10 cellular contexts compared by ENCODE assay signal in genomic region chr2:27378809-27379290, GRCh38. TPM values are rescaled to one million over a fixed set of nuclear protein-coding genes. Genes with fewer than 3 reads are reported as not detected.
DNase-seq lines count a peak whose midpoint lies in the region; ATAC-seq and TF ChIP-seq lines count a peak whose summit lies in the region.
"Had no signal": no experiment of that assay in that cellular context is flagged by ENCODE, and none has a peak within 500 bp of the region (broad histone marks: within the 10 kb centered on the region; RNA-seq: fewer than 3 reads in every experiment).

No MANE protein-coding gene starts in this region.

- peak overlapping the region in 9 of 10 experiments; percentile 67 to 85 (median 74); a peak in 17 of 20 replicates for H3K4me3 ChIP-seq in BLaER1 treated with 17β-estradiol and CSF1 and Interleukin-3, amounts not matched to agents 10 nM and 100 nM
- H3K4me3 ChIP-seq in IMR-90 (ENCODE audit: insufficient read depth, low read depth, low read length) (no peak overlapping the region), tibial nerve (no peak overlapping the region), gastrocnemius medialis (no peak overlapping the region)

- no peak overlapping the region for H3K18ac ChIP-seq in IMR-90 (ENCODE audit: low read depth, low read length)

- peaks cover 72 to 88% (median 82%) of the 10 kb centered on the region in 11 experiments for H3K36me3 ChIP-seq in BLaER1 treated with 17β-estradiol and CSF1 and Interleukin-3, amounts not matched to agents 10 nM and 100 nM
- H3K36me3 ChIP-seq in IMR-90 (ENCODE audit: control insufficient read depth, insufficient read depth, low read length) = peaks cover 64% of the 10 kb centered on the region
- H3K36me3 ChIP-seq in tibial nerve = peaks cover 0 to 70% (median 38%) of the 10 kb centered on the region in 3 donors
- H3K36me3 ChIP-seq in gastrocnemius medialis = peaks cover 0 to 68% of the 10 kb centered on the region in 2 donors

- ATAC-seq in IMR-90 (ENCODE audit: low read depth) = no peak
- no peak for ATAC-seq in central memory CD8-positive, alpha-beta T cell (replicated peaks; ENCODE audit: extremely low read depth, poor library complexity, severe bottlenecking)
- ATAC-seq in natural killer cell = no peak
- ATAC-seq in HG02885 (IDR thresholded peaks at IDR 0.05; ENCODE audit: poor library complexity, unreplicated experiment) = no peak
- no peak for ATAC-seq in gastrocnemius medialis

- H3K9ac ChIP-seq in BLaER1 treated with 17β-estradiol and CSF1 and Interleukin-3, amounts not matched to agents 10 nM and 100 nM = peak overlapping the region; percentile 82 to 94 (median 88)
- no peak overlapping the region; the same call in 1 of the 2 replicates for H3K9ac ChIP-seq in IMR-90 (ENCODE audit: low read depth, low read length)

- no peak overlapping the region for H2AK9ac ChIP-seq in IMR-90 (replicated peaks; ENCODE audit: low read depth, low read length, poor library complexity)

- H3K9me1 ChIP-seq in IMR-90 (ENCODE audit: insufficient read depth, low read length) = peaks cover 3% of the 10 kb centered on the region; the same call in 1 of the 2 replicates

- H2BK5ac ChIP-seq in IMR-90 (ENCODE audit: low read depth, low read length, poor library complexity, severe bottlenecking) = no peak overlapping the region

- no peaks in the 10 kb centered on the region for H3K9me3 ChIP-seq in BLaER1 treated with 17β-estradiol and CSF1 and Interleukin-3, amounts not matched to agents 10 nM and 100 nM (replicated peaks in 1 of 11)
- H3K9me3 ChIP-seq in IMR-90 (ENCODE audit: control insufficient read depth, insufficient read depth, low read length) (no peaks in the 10 kb centered on the region), tibial nerve (no peaks in the 10 kb centered on the region), gastrocnemius medialis (no peaks in the 10 kb centered on the region)

- H3K79me1 ChIP-seq in IMR-90 (ENCODE audit: low read depth in 1 of 2, low read length in 2 of 2) = peaks cover 17 to 52% of the 10 kb centered on the region in 2 experiments; a peak in 3 of 4 replicates

- H3K4me1 ChIP-seq in BLaER1 treated with 17β-estradiol and CSF1 and Interleukin-3, amounts not matched to agents 10 nM and 100 nM = peaks cover 19 to 53% (median 26%) of the 10 kb centered on the region in 10 experiments
- H3K4me1 ChIP-seq in IMR-90 (ENCODE audit: control insufficient read depth, insufficient read depth, low read length) = peaks cover 6% of the 10 kb centered on the region
- H3K4me1 ChIP-seq in tibial nerve = peaks cover 0 to 36% (median 15%) of the 10 kb centered on the region in 4 donors
- H3K4me1 ChIP-seq in gastrocnemius medialis = peaks cover 18 to 19% of the 10 kb centered on the region in 2 donors

- no peak overlapping the region for H4K8ac ChIP-seq in IMR-90 (ENCODE audit: low read depth in 2 of 2, low read length in 2 of 2)

- H3K27me3 Mint-ChIP-seq in central memory CD8-positive, alpha-beta T cell = no peaks in the 10 kb centered on the region
- H3K27me3 Mint-ChIP-seq in natural killer cell (ENCODE audit: low read depth in 2 of 2) = no peaks in the 10 kb centered on the region

- 100% methylated on average over 1 of the region's 9 CpGs; no CpG with 5 or more reads in 1 of the 2 experiments for WGBS in IMR-90 (ENCODE audit: extremely low coverage in 2 of 2, insufficient read length in 1 of 2), 2 experiments
- 80 to 86% methylated on average over 6 to 9 of the region's 9 CpGs for WGBS in tibial nerve, 2 donors

- no peak overlapping the region for H3K14ac ChIP-seq in IMR-90 (replicated peaks; ENCODE audit: low read depth, low read length)

- H3K36me3 Mint-ChIP-seq in central memory CD8-positive, alpha-beta T cell (ENCODE audit: insufficient read depth) = peaks cover 48% of the 10 kb centered on the region
- H3K36me3 Mint-ChIP-seq in natural killer cell = no peaks in the 10 kb centered on the region

- H3K4me1 Mint-ChIP-seq in central memory CD8-positive, alpha-beta T cell = peaks cover 38% of the 10 kb centered on the region
- H3K4me1 Mint-ChIP-seq in natural killer cell = peaks cover 25% of the 10 kb centered on the region in 2 donors

- peak overlapping the region; percentile 89 to 99 (median 93) for H3K4me2 ChIP-seq in BLaER1 treated with 17β-estradiol and CSF1 and Interleukin-3, amounts not matched to agents 10 nM and 100 nM
- peak overlapping the region; percentile 19 for H3K4me2 ChIP-seq in IMR-90 (ENCODE audit: low read depth, low read length)

- POLR2A ChIA-PET in IMR-90 (lab: Charles Lee; ENCODE audit: unreplicated experiment) = no interaction called here

- DNase-seq in IMR-90 (no peak), natural killer cell (no peak), tibial nerve (ENCODE audit: low spot score in 2 of 2) (no peak), anterior cingulate cortex (lab: John Stamatoyannopoulos, UW) (no peak), gastrocnemius medialis (no peak)
- no peak for DNase-seq in central memory CD8-positive, alpha-beta T cell (ENCODE audit: low spot score in 2 of 2)
- DNase-seq: stimulated activated CD4-positive, alpha-beta T cell treated with anti-CD3 and anti-CD28 coated beads, Interleukin-2, amount 100 ng/mL, for 24 hours; T-helper 9 cell had no signal

- no peak overlapping the region for H2AK5ac ChIP-seq in IMR-90 (ENCODE audit: low read depth, low read length)

- no TSS peak for BruUV-seq in IMR-90 (replicated peaks; lab: Mats Ljungman, UMichigan)

- peaks cover 8 to 49% (median 35%) of the 10 kb centered on the region in 11 experiments; a peak in 15 of 22 replicates for H4K20me1 ChIP-seq in BLaER1 treated with 17β-estradiol and CSF1 and Interleukin-3, amounts not matched to agents 10 nM and 100 nM
- H4K20me1 ChIP-seq in IMR-90 (ENCODE audit: insufficient read depth, low read length) = peaks cover 17% of the 10 kb centered on the region; the same call in 1 of the 2 replicates

- H2BK20ac ChIP-seq in IMR-90 (ENCODE audit: low read depth, low read length) = no peak overlapping the region

- H3K56ac ChIP-seq in IMR-90 (ENCODE audit: extremely low read depth, insufficient read depth, low read length) = no peak overlapping the region

- H3K27me3 ChIP-seq in BLaER1 treated with 17β-estradiol and CSF1 and Interleukin-3, amounts not matched to agents 10 nM and 100 nM = no peaks in the 10 kb centered on the region
- H3K27me3 ChIP-seq in IMR-90 (ENCODE audit: control insufficient read depth, insufficient read depth, low read length) (no peaks in the 10 kb centered on the region), tibial nerve (no peaks in the 10 kb centered on the region), gastrocnemius medialis (no peaks in the 10 kb centered on the region)

- no peak for TF ChIP-seq RAD21 in IMR-90 (IDR thresholded peaks at IDR 0.05; ENCODE audit: low read length)

- TF ChIP-seq POLR2A in IMR-90 (IDR thresholded peaks at IDR 0.05; ENCODE audit: low read depth, low read length) (no peak), tibial nerve (IDR thresholded peaks at IDR 0.05) (no peak), gastrocnemius medialis (IDR thresholded peaks at IDR 0.05) (no peak)

- H3K4ac ChIP-seq in IMR-90 (ENCODE audit: low read depth, low read length) = no peak overlapping the region

- dilution Hi-C loops in IMR-90 (cut with HindIII; ENCODE audit: low sequenced_read_pairs, unreplicated experiment) = no loop called here

- H3K23ac ChIP-seq in IMR-90 (ENCODE audit: low read depth, low read length) = no peak overlapping the region

- no peak overlapping the region for H2AFZ ChIP-seq in IMR-90 (replicated peaks; ENCODE audit: low read length, poor library complexity)

- intact Hi-C loops in IMR-90 (cut with micrococcal nuclease) = no loop called here
- intact Hi-C loops in natural killer cell (cut with micrococcal nuclease) = no loop called here
- intact Hi-C loops in gastrocnemius medialis (cut with DNase I; ENCODE audit: low total_unique reads) = loop anchor here (10.0 kb wide), 1 partner anchor 294 kb away; the partner anchor contains the start of gene KHK

- TF ChIP-seq CTCF in IMR-90 (conservative IDR thresholded peaks at IDR 0.05; ENCODE audit: low read depth, low read length) (no peak), natural killer cell (IDR thresholded peaks at IDR 0.05) (no peak), tibial nerve (IDR thresholded peaks at IDR 0.05) (no peak), gastrocnemius medialis (IDR thresholded peaks at IDR 0.05 in 4 of 5, conservative IDR thresholded peaks at IDR 0.05 in 1 of 5) (no peak)

- no peaks in the 10 kb centered on the region for H3K9me3 Mint-ChIP-seq in central memory CD8-positive, alpha-beta T cell
- H3K9me3 Mint-ChIP-seq in natural killer cell = no peaks in the 10 kb centered on the region

- H3K27ac ChIP-seq in BLaER1 treated with 17β-estradiol and CSF1 and Interleukin-3, amounts not matched to agents 10 nM and 100 nM = peak overlapping the region in 8 of 11 experiments; percentile 8 to 96 (median 87); a peak in 13 of 22 replicates
- H3K27ac ChIP-seq in IMR-90 (ENCODE audit: insufficient read depth, low read length) (no peak overlapping the region), tibial nerve (peak overlapping the region in 1 of 4 donors; percentile 93), gastrocnemius medialis (peak overlapping the region in 2 of 4 donors; percentile 0 to 18)

- H3K4me3 Mint-ChIP-seq in central memory CD8-positive, alpha-beta T cell = peak overlapping the region; percentile 84
- peak overlapping the region; percentile 89 for H3K4me3 Mint-ChIP-seq in natural killer cell

- H4K5ac ChIP-seq in IMR-90 (ENCODE audit: low read depth, low read length) = no peak overlapping the region

- CTCF ChIA-PET in IMR-90 (lab: Yijun Ruan, JAX) = no interaction called here

- no peak overlapping the region for H2BK15ac ChIP-seq in IMR-90 (ENCODE audit: low read depth, low read length)

- H2BK120ac ChIP-seq in IMR-90 (ENCODE audit: low read depth, low read length) = no peak overlapping the region

- in situ Hi-C loops in IMR-90 (cut with MboI; ENCODE audit: low sequenced_read_pairs) = no loop called here
- in situ Hi-C loops in gastrocnemius medialis (cut with MboI; ENCODE audit: low sequenced_read_pairs in 4 of 4) = no loop called here

- H4K91ac ChIP-seq in IMR-90 (ENCODE audit: insufficient read depth, low read depth, low read length) = no peak overlapping the region

- no peak for TF ChIP-seq EP300 in tibial nerve (IDR thresholded peaks at IDR 0.05)

- H3K27ac Mint-ChIP-seq in central memory CD8-positive, alpha-beta T cell (ENCODE audit: low read depth) = peak overlapping the region; percentile 92
- H3K27ac Mint-ChIP-seq in natural killer cell = peak overlapping the region; percentile 91 to 97

RNA-seq across cellular contexts. Expression of gene ZNF513, which starts 1.7 kb away (rescaled TPM):
- 3.1 and 3.4 TPM in 2 replicates for total RNA-seq in IMR-90 (2012; rRNA removed)
- 23.5 and 23.7 TPM in 2 replicates for polyA plus RNA-seq in IMR-90 (2012; rRNA removed)
- 11.3 and 17.8 TPM in 2 replicates for polyA plus RNA-seq in IMR-90 (2012; cell fraction: cytosol; rRNA removed)
- 73.2 and 130 TPM in 2 replicates for polyA plus RNA-seq in IMR-90 (2012; cell fraction: nucleus; rRNA removed; ENCODE audit: low replicate concordance)
- total RNA-seq in natural killer cell = 10 to 100 TPM; 24.2 to 28.1 (median 26.1) TPM
- total RNA-seq in tibial nerve = 10 to 100 TPM; 12.9 to 16.8 (median 14.4) TPM
- 1 to 10 TPM; 2.0 to 7.6 (median 4.5) TPM for total RNA-seq in gastrocnemius medialis

RNA-seq across cellular contexts. Expression of gene SNX17, which starts 8.4 kb away (rescaled TPM):
- 130 and 131 TPM in 2 replicates for total RNA-seq in IMR-90 (2012; rRNA removed)
- polyA plus RNA-seq in IMR-90 (2012; rRNA removed) = 100.0 and 102 TPM in 2 replicates
- 114 and 116 TPM in 2 replicates for polyA plus RNA-seq in IMR-90 (2012; cell fraction: cytosol; rRNA removed)
- 108 and 144 TPM in 2 replicates for polyA plus RNA-seq in IMR-90 (2012; cell fraction: nucleus; rRNA removed; ENCODE audit: low replicate concordance)
- total RNA-seq in natural killer cell = 100 to 1,000 TPM in 2 of 3 donors, 10 to 100 TPM in 1; 96.3 to 107 (median 100) TPM
- 10 to 100 TPM; 71.6 to 97.7 (median 90.8) TPM for total RNA-seq in tibial nerve
- 10 to 100 TPM; 47.2 to 91.5 (median 56.3) TPM for total RNA-seq in gastrocnemius medialis

RNA-seq across cellular contexts. Expression of gene EIF2B4, which starts 8.7 kb away (rescaled TPM):
- total RNA-seq in IMR-90 (2012; rRNA removed) (47.9 and 48.9 TPM in 2 replicates), natural killer cell (10 to 100 TPM; 35.0 to 44.5 (median 40.8) TPM), tibial nerve (10 to 100 TPM; 43.3 to 69.0 (median 59.8) TPM), gastrocnemius medialis (10 to 100 TPM; 50.5 to 57.9 (median 53.8) TPM)
- 40.3 and 43.8 TPM in 2 replicates for polyA plus RNA-seq in IMR-90 (2012; rRNA removed)
- polyA plus RNA-seq in IMR-90 (2012; cell fraction: cytosol; rRNA removed) = 26.6 and 38.5 TPM in 2 replicates
- 75.0 and 118 TPM in 2 replicates for polyA plus RNA-seq in IMR-90 (2012; cell fraction: nucleus; rRNA removed; ENCODE audit: low replicate concordance)

RNA-seq across cellular contexts. Expression of gene GTF3C2, which starts 22.3 kb away (rescaled TPM):
- 23.1 and 25.5 TPM in 2 replicates for total RNA-seq in IMR-90 (2012; rRNA removed)
- polyA plus RNA-seq in IMR-90 (2012; rRNA removed) = 36.9 and 37.7 TPM in 2 replicates
- polyA plus RNA-seq in IMR-90 (2012; cell fraction: cytosol; rRNA removed) = 21.2 and 32.2 TPM in 2 replicates
- polyA plus RNA-seq in IMR-90 (2012; cell fraction: nucleus; rRNA removed; ENCODE audit: low replicate concordance) = 85.6 and 101 TPM in 2 replicates
- total RNA-seq in natural killer cell = 10 to 100 TPM; 56.1 to 68.7 (median 59.7) TPM
- 10 to 100 TPM; 38.9 to 54.0 (median 46.0) TPM for total RNA-seq in tibial nerve
- total RNA-seq in gastrocnemius medialis = 10 to 100 TPM; 25.3 to 45.6 (median 40.5) TPM

RNA-seq across cellular contexts. Expression of gene PPM1G, which starts 30.5 kb away (rescaled TPM):
- total RNA-seq in IMR-90 (2012; rRNA removed) (95.9 and 99.2 TPM in 2 replicates), natural killer cell (10 to 100 TPM; 63.9 to 73.8 (median 69.5) TPM), tibial nerve (10 to 100 TPM; 33.7 to 53.6 (median 47.9) TPM), gastrocnemius medialis (100 to 1,000 TPM in 1 of 4 donors, 10 to 100 TPM in 3; 47.2 to 111 (median 92.2) TPM)
- polyA plus RNA-seq in IMR-90 (2012; rRNA removed) = 55.9 and 57.6 TPM in 2 replicates
- polyA plus RNA-seq in IMR-90 (2012; cell fraction: cytosol; rRNA removed) = 28.8 and 44.4 TPM in 2 replicates
- polyA plus RNA-seq in IMR-90 (2012; cell fraction: nucleus; rRNA removed; ENCODE audit: low replicate concordance) = 24.9 and 39.9 TPM in 2 replicates

Comparison
In these comparisons a context has a peak if more than half of its experiments do, and no peak if none do; other contexts are left out.
1. H3K4me3 ChIP-seq: peak in BLaER1 treated with 17β-estradiol and CSF1 and Interleukin-3, amounts not matched to agents 10 nM and 100 nM (9 of 10); none in IMR-90 (single experiment), tibial nerve (0 of 4) and gastrocnemius medialis (0 of 4).